ENCODE assay signal across 8 cellular contexts in genomic region chr2:144320491-144320890, GRCh38.
DNase-seq lines count a peak whose midpoint lies in the region; ATAC-seq, FAIRE-seq and TF ChIP-seq lines count a peak whose summit lies in the region.

No MANE protein-coding gene starts in this region.

- peak overlapping the region; percentile 54 for H2AFZ ChIP-seq in K562 (ENCODE audit: low read depth, low read length)

- CTCF ChIA-PET in K562 (lab: Yijun Ruan, JAX; ENCODE audit: low intra/inter-chr PET ratio), result no interaction called here

- TF ChIP-seq CTCF in K562 (IDR thresholded peaks at IDR 0.05 in 2 of 3, conservative IDR thresholded peaks at IDR 0.05 in 1 of 3; ENCODE audit: insufficient read depth in 2 of 3, low read depth in 1 of 3, low read length in 3 of 3), result no peak
- no peak for TF ChIP-seq CTCF in glutamatergic neuron (IDR thresholded peaks at IDR 0.05; ENCODE audit: partially characterized antibody, unreplicated experiment)

- H3K79me2 ChIP-seq in K562 (ENCODE audit: control insufficient read depth, insufficient read depth, low read length), result peaks cover 3% of the 10 kb centered on the region; the same call in 1 of the 3 replicates

- DNase-seq in GM18507 (ENCODE audit: extremely low spot score, insufficient read length, low read depth) (no peak), K562 (ENCODE audit: extremely low read depth in 1 of 4, low spot score in 3 of 4) (no peak), small intestine (peak; percentile 23), NCI-H2227 (lab: John Stamatoyannopoulos, UW; ENCODE audit: unreplicated experiment) (no peak), glutamatergic neuron (no peak)

- intact Hi-C loops in K562 (cut with micrococcal nuclease), result no loop called here

- no peaks in the 10 kb centered on the region for H3K27me3 Mint-ChIP-seq in T-helper 1 cell treated with Interleukin-12 subunit alpha and Interleukin-12 subunit beta and Interleukin-4 antibody, amounts not matched to agents 30 μg/mL and 1 μg/mL, for 36 hours (ENCODE audit: low read depth)
- no peaks in the 10 kb centered on the region for H3K27me3 Mint-ChIP-seq in glutamatergic neuron (ENCODE audit: unreplicated experiment)

- H3K4me1 ChIP-seq in K562 (replicated peaks in 1 of 2; ENCODE audit: control insufficient read depth in 2 of 2, insufficient read depth in 2 of 2, low read length in 2 of 2) (peaks cover 0 to 3% of the 10 kb centered on the region in 2 experiments; a peak in 1 of 5 replicates), small intestine (ENCODE audit: control insufficient read depth in 2 of 2, insufficient read depth in 1 of 2, low read depth in 1 of 2, low read length in 1 of 2) (no peaks in the 10 kb centered on the region)

- in situ Hi-C loops in K562 (cut with MboI), result no loop called here

- no TSS peak for BruUV-seq in K562 (replicated peaks; lab: Mats Ljungman, UMichigan)

- WGBS in K562 (ENCODE audit: insufficient coverage, low coverage, missing lambda C conversion rate), result 59% methylated on average over 1 of the region's 1 CpG
- 50 to 83% (median 73%) methylated on average over 1 of the region's 1 CpG for WGBS in small intestine, 3 donors

- H4K20me1 ChIP-seq in K562 (replicated peaks; ENCODE audit: control insufficient read depth, insufficient read depth, low read length), result no peaks in the 10 kb centered on the region

- TF ChIP-seq EP300 in K562 (IDR thresholded peaks at IDR 0.05; ENCODE audit: low read length), result no peak

- H3K27ac ChIP-seq in K562 (ENCODE audit: extremely low read depth, low read depth, low read length), result no peak overlapping the region
- H3K27ac ChIP-seq in small intestine (ENCODE audit: low read depth in 1 of 2, low read length in 1 of 2), result no peak overlapping the region

- no peaks in the 10 kb centered on the region for H3K9me1 ChIP-seq in K562 (ENCODE audit: control insufficient read depth, insufficient read depth, low read length)

- H3K27me3 ChIP-seq in K562 (ENCODE audit: control insufficient read depth in 2 of 2, insufficient read depth in 2 of 2, low read length in 2 of 2) (no peaks in the 10 kb centered on the region), small intestine (ENCODE audit: control insufficient read depth in 2 of 2, insufficient read depth in 2 of 2, low read length in 2 of 2) (no peaks in the 10 kb centered on the region)

- H3K36me3 ChIP-seq in K562 (ENCODE audit: control insufficient read depth, insufficient read depth, low read length), result no peaks in the 10 kb centered on the region
- no peaks in the 10 kb centered on the region for H3K36me3 ChIP-seq in small intestine (ENCODE audit: control insufficient read depth in 2 of 2, insufficient read depth in 2 of 2, low read length in 2 of 2)

- ATAC-seq in K562 (no peak), HG02798 (IDR thresholded peaks at IDR 0.05; ENCODE audit: poor library complexity, unreplicated experiment) (no peak), HG02759 (IDR thresholded peaks at IDR 0.05; ENCODE audit: unreplicated experiment) (no peak)

- no peak overlapping the region for H3K4me3 Mint-ChIP-seq in T-helper 1 cell treated with Interleukin-12 subunit alpha and Interleukin-12 subunit beta and Interleukin-4 antibody, amounts not matched to agents 30 μg/mL and 1 μg/mL, for 36 hours
- no peak overlapping the region for H3K4me3 Mint-ChIP-seq in glutamatergic neuron (ENCODE audit: unreplicated experiment)

- FAIRE-seq in GM18507 (lab: Jason Lieb, UNC) (peak; percentile 57), K562 (lab: Jason Lieb, UNC) (no peak), small intestine (lab: Jason Lieb, UNC) (no peak)

- H3K4me3 ChIP-seq in K562, result no peak overlapping the region
- H3K4me3 ChIP-seq in small intestine (ENCODE audit: low read depth in 1 of 2, low read length in 2 of 2), result no peak overlapping the region

- H3K9ac ChIP-seq in K562 (ENCODE audit: insufficient read depth in 1 of 2, low read depth in 2 of 2, low read length in 2 of 2), result no peak overlapping the region

- peaks cover 4% of the 10 kb centered on the region; the same call in 1 of the 2 replicates for H3K9me3 ChIP-seq in K562 (replicated peaks; ENCODE audit: control insufficient read depth, insufficient read depth, low read depth, low read length)
- no peaks in the 10 kb centered on the region for H3K9me3 ChIP-seq in small intestine (ENCODE audit: control insufficient read depth, low read depth)

- peaks cover 3% of the 10 kb centered on the region for H3K9me3 Mint-ChIP-seq in T-helper 1 cell treated with Interleukin-12 subunit alpha and Interleukin-12 subunit beta and Interleukin-4 antibody, amounts not matched to agents 30 μg/mL and 1 μg/mL, for 36 hours
- H3K9me3 Mint-ChIP-seq in glutamatergic neuron (ENCODE audit: unreplicated experiment), result no peaks in the 10 kb centered on the region

- H3K27ac Mint-ChIP-seq in T-helper 1 cell treated with Interleukin-12 subunit alpha and Interleukin-12 subunit beta and Interleukin-4 antibody, amounts not matched to agents 30 μg/mL and 1 μg/mL, for 36 hours, result peak overlapping the region; percentile 69
- no peak overlapping the region for H3K27ac Mint-ChIP-seq in glutamatergic neuron (ENCODE audit: unreplicated experiment)

- no peak for TF ChIP-seq POLR2A in K562 (conservative IDR thresholded peaks at IDR 0.05)

- peaks cover 12% of the 10 kb centered on the region for H3K36me3 Mint-ChIP-seq in T-helper 1 cell treated with Interleukin-12 subunit alpha and Interleukin-12 subunit beta and Interleukin-4 antibody, amounts not matched to agents 30 μg/mL and 1 μg/mL, for 36 hours (ENCODE audit: low read depth)
- no peaks in the 10 kb centered on the region for H3K36me3 Mint-ChIP-seq in glutamatergic neuron (ENCODE audit: unreplicated experiment)

- peaks cover 36% of the 10 kb centered on the region for H3K4me1 Mint-ChIP-seq in T-helper 1 cell treated with Interleukin-12 subunit alpha and Interleukin-12 subunit beta and Interleukin-4 antibody, amounts not matched to agents 30 μg/mL and 1 μg/mL, for 36 hours (ENCODE audit: low read depth)
- peaks cover 3% of the 10 kb centered on the region for H3K4me1 Mint-ChIP-seq in glutamatergic neuron (ENCODE audit: low read depth, unreplicated experiment)

- no peak overlapping the region for H3K4me2 ChIP-seq in K562 (ENCODE audit: insufficient read depth, low read length)

- POLR2A ChIA-PET in K562 (lab: Yijun Ruan, JAX), result interaction anchor here (1.1 kb wide), 1 partner anchor 11 kb away, joined by 3 read pairs; no protein-coding TSS in a partner anchor

- no peak for TF ChIP-seq RAD21 in K562 (CRISPR knock-in tag; conservative IDR thresholded peaks at IDR 0.05 in 1 of 2, IDR thresholded peaks at IDR 0.05 in 1 of 2)

TF ChIP-seq in K562, 482 proteins besides CTCF, POLR2A, EP300 and RAD21 (continues in another document):
- TF ChIP-seq ZBTB49 (CRISPR knock-in tag; IDR thresholded peaks at IDR 0.05; ENCODE audit: borderline replicate concordance) (no peak), ZNF133 (CRISPR knock-in tag; IDR thresholded peaks at IDR 0.05) (no peak), CLOCK (CRISPR knock-in tag; IDR thresholded peaks at IDR 0.05; ENCODE audit: borderline replicate concordance) (no peak), RFX5 (IDR thresholded peaks at IDR 0.05; ENCODE audit: low read depth, low read length) (no peak), ZNF398 (CRISPR knock-in tag; IDR thresholded peaks at IDR 0.05) (no peak), ZNF431 (CRISPR knock-in tag; IDR thresholded peaks at IDR 0.05) (no peak)
